In the genomic region with DNA sequence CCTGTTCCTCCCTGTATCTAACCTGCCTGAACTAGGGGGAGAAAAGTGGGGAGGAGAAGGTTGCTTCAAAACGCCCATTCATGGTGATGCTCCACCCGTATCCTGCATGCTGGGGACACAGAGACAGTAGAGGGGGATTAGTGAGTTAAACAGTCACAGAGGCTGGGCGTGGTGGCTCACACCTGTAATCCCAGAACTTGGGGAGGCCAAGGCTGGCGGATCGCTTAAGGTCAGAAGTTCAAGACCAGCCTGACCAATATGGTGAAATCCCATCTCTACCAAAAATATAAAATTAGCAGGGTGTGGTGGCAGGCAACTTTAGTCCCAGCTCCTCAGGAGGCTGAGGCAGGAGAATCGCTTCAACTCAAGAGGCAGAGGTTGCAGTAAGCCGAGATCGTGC, we compare ENCODE assay signal across 23 cellular contexts. TPM values are rescaled to one million over a fixed set of nuclear protein-coding genes. Genes with fewer than 3 reads are reported as not detected.
A peak's percentile ranks its signal among the peaks of the same experiment; 100 is the strongest.
DNase-seq lines count a peak whose midpoint lies in the region; ATAC-seq and TF ChIP-seq lines count a peak whose summit lies in the region.
"Had no signal": no experiment of that assay in that cellular context is flagged by ENCODE, and none has a peak within 500 bp of the region (broad histone marks: within the 10 kb centered on the region; RNA-seq: fewer than 3 reads in every experiment).

No MANE protein-coding gene starts in this region.

- no peak for TF ChIP-seq POLR2A in body of pancreas (IDR thresholded peaks at IDR 0.05)

- no peaks in the 10 kb centered on the region for H3K9me3 ChIP-seq in body of pancreas
- H3K9me3 ChIP-seq in naive thymus-derived CD4-positive, alpha-beta T cell (ENCODE audit: control insufficient read depth in 2 of 3, low read length in 3 of 3), result no peaks in the 10 kb centered on the region
- H3K9me3 ChIP-seq: HAP-1, SJCRH30 had no signal

- H3K36me3 ChIP-seq in body of pancreas (replicated peaks in 1 of 2; ENCODE audit: insufficient read depth in 1 of 2, low read depth in 2 of 2), result no peaks in the 10 kb centered on the region
- H3K36me3 ChIP-seq in naive thymus-derived CD4-positive, alpha-beta T cell (ENCODE audit: control insufficient read depth in 2 of 3, insufficient read depth in 3 of 3, low read length in 3 of 3), result peaks cover 0 to 5% (median 0%) of the 10 kb centered on the region in 3 experiments
- H3K36me3 ChIP-seq: HAP-1, SJCRH30 had no signal

- H3K27ac Mint-ChIP-seq in activated naive CD8-positive, alpha-beta T cell, result no peak overlapping the region
- no peak overlapping the region for H3K27ac Mint-ChIP-seq in activated naive CD8-positive, alpha-beta T cell treated with anti-CD3 and anti-CD28 coated beads for 36 hours
- H3K27ac Mint-ChIP-seq in naive thymus-derived CD4-positive, alpha-beta T cell, result peak overlapping the region in 5 of 9 donors; percentile 11 to 87 (median 59)
- H3K27ac Mint-ChIP-seq in naive thymus-derived CD8-positive, alpha-beta T cell, result peak overlapping the region in 1 of 10 donors; percentile 87

- H3K4me3 Mint-ChIP-seq in activated naive CD8-positive, alpha-beta T cell, result peak overlapping the region; percentile 88
- H3K4me3 Mint-ChIP-seq in activated naive CD8-positive, alpha-beta T cell treated with anti-CD3 and anti-CD28 coated beads for 36 hours, result no peak overlapping the region
- H3K4me3 Mint-ChIP-seq in naive thymus-derived CD4-positive, alpha-beta T cell, result peak overlapping the region in 6 of 10 donors; percentile 43 to 97 (median 88)
- H3K4me3 Mint-ChIP-seq in naive thymus-derived CD8-positive, alpha-beta T cell, result peak overlapping the region in 5 of 10 donors; percentile 87 to 91 (median 89)

- H3K27ac ChIP-seq in body of pancreas, result peak overlapping the region; percentile 95 to 99 (median 97)
- no peak overlapping the region for H3K27ac ChIP-seq in naive thymus-derived CD4-positive, alpha-beta T cell (ENCODE audit: low read depth, low read length)
- H3K27ac ChIP-seq: HL-60, KMS-11, SJCRH30 had no signal

- CTCF ChIA-PET in naive thymus-derived CD4-positive, alpha-beta T cell (lab: Charles Lee), result no interaction called here

- H3K27me3 Mint-ChIP-seq in activated naive CD8-positive, alpha-beta T cell, result no peaks in the 10 kb centered on the region
- H3K27me3 Mint-ChIP-seq in activated naive CD8-positive, alpha-beta T cell treated with anti-CD3 and anti-CD28 coated beads for 36 hours, result peaks cover 4% of the 10 kb centered on the region
- H3K27me3 Mint-ChIP-seq in naive thymus-derived CD4-positive, alpha-beta T cell, result peaks cover 0 to 40% (median 0%) of the 10 kb centered on the region in 5 donors
- peaks cover 0 to 1% (median 0%) of the 10 kb centered on the region in 5 donors for H3K27me3 Mint-ChIP-seq in naive thymus-derived CD8-positive, alpha-beta T cell

- intact Hi-C loops in body of pancreas (cut with DNase I), result no loop called here
- intact Hi-C loops in naive thymus-derived CD4-positive, alpha-beta T cell (cut with micrococcal nuclease), result no loop called here

- TF ChIP-seq CTCF in body of pancreas (IDR thresholded peaks at IDR 0.05) (no peak), omental fat pad (IDR thresholded peaks at IDR 0.05) (no peak)

- no peaks in the 10 kb centered on the region for H3K9me3 Mint-ChIP-seq in activated naive CD8-positive, alpha-beta T cell (ENCODE audit: low read depth)
- no peaks in the 10 kb centered on the region for H3K9me3 Mint-ChIP-seq in activated naive CD8-positive, alpha-beta T cell treated with anti-CD3 and anti-CD28 coated beads for 36 hours
- H3K9me3 Mint-ChIP-seq in naive thymus-derived CD4-positive, alpha-beta T cell, result no peaks in the 10 kb centered on the region
- H3K9me3 Mint-ChIP-seq in naive thymus-derived CD8-positive, alpha-beta T cell, result no peaks in the 10 kb centered on the region

- no peaks in the 10 kb centered on the region for H3K27me3 ChIP-seq in body of pancreas
- H3K27me3 ChIP-seq in naive thymus-derived CD4-positive, alpha-beta T cell (ENCODE audit: control insufficient read depth in 2 of 2, insufficient read depth in 2 of 2, low read length in 2 of 2), result no peaks in the 10 kb centered on the region
- H3K27me3 ChIP-seq: SJCRH30 had no signal

- H3K4me3 ChIP-seq in body of pancreas, result no peak overlapping the region
- no peak overlapping the region for H3K4me3 ChIP-seq in naive thymus-derived CD4-positive, alpha-beta T cell (ENCODE audit: low read length)
- H3K4me3 ChIP-seq: HAP-1, SJCRH30 had no signal

- peaks cover 23% of the 10 kb centered on the region for H3K4me1 ChIP-seq in body of pancreas
- peaks cover 6 to 8% of the 10 kb centered on the region in 2 donors for H3K4me1 ChIP-seq in naive thymus-derived CD4-positive, alpha-beta T cell (ENCODE audit: control insufficient read depth in 2 of 2, insufficient read depth in 2 of 2, low read length in 2 of 2)

- no peak for DNase-seq in activated naive CD8-positive, alpha-beta T cell treated with anti-CD3 and anti-CD28 coated beads for 36 hours
- DNase-seq in body of pancreas, result no peak
- no peak for DNase-seq in naive thymus-derived CD4-positive, alpha-beta T cell
- no peak for DNase-seq in naive thymus-derived CD8-positive, alpha-beta T cell
- DNase-seq in omental fat pad (ENCODE audit: low spot score), result no peak
- DNase-seq: 8988T; C1 segment of cervical spinal cord; DMS53; GF-D8; NCI-H1092 treated with DMSO at 0.1 percent for 48 hours; NCI-H1436 treated with DMSO at 0.1 percent for 48 hours; NCI-H2029 treated with DMSO at 0.1 percent for 48 hours; NCI-H226; NCI-H524; NCI-H774; NK-92 treated with Interleukin-12 subunit alpha and Interleukin-12 subunit beta, amount 100 ng/mL, for 24 hours; SJCRH30 had no signal

- H3K4me1 Mint-ChIP-seq in activated naive CD8-positive, alpha-beta T cell (ENCODE audit: low read depth), result peaks cover 22% of the 10 kb centered on the region
- peaks cover 22% of the 10 kb centered on the region for H3K4me1 Mint-ChIP-seq in activated naive CD8-positive, alpha-beta T cell treated with anti-CD3 and anti-CD28 coated beads for 36 hours
- H3K4me1 Mint-ChIP-seq in naive thymus-derived CD4-positive, alpha-beta T cell, result peaks cover 12 to 28% (median 25%) of the 10 kb centered on the region in 7 donors
- H3K4me1 Mint-ChIP-seq in naive thymus-derived CD8-positive, alpha-beta T cell, result peaks cover 14 to 28% (median 23%) of the 10 kb centered on the region in 4 donors

- H3K36me3 Mint-ChIP-seq in activated naive CD8-positive, alpha-beta T cell, result peaks cover 2% of the 10 kb centered on the region
- peaks cover 5% of the 10 kb centered on the region for H3K36me3 Mint-ChIP-seq in activated naive CD8-positive, alpha-beta T cell treated with anti-CD3 and anti-CD28 coated beads for 36 hours
- peaks cover 0 to 4% (median 0%) of the 10 kb centered on the region in 5 donors for H3K36me3 Mint-ChIP-seq in naive thymus-derived CD4-positive, alpha-beta T cell
- H3K36me3 Mint-ChIP-seq in naive thymus-derived CD8-positive, alpha-beta T cell, result no peaks in the 10 kb centered on the region

- POLR2A ChIA-PET in naive thymus-derived CD4-positive, alpha-beta T cell (lab: Charles Lee), result interaction anchor here (0.6 kb wide), 1 partner anchor 24 kb away, joined by 4 read pairs; no protein-coding TSS in a partner anchor
- POLR2A ChIA-PET in naive thymus-derived CD8-positive, alpha-beta T cell (lab: Charles Lee), result interaction anchor here (1.0 to 4.4 kb wide), 3 partner anchors 8 to 44 kb away, joined by 4 to 22 read pairs (median 6); no protein-coding TSS in a partner anchor

- ATAC-seq in body of pancreas (no peak), HG03565 (IDR thresholded peaks at IDR 0.05; ENCODE audit: unreplicated experiment) (no peak), omental fat pad (ENCODE audit: low FRiP score) (no peak)
- no peak for ATAC-seq in naive thymus-derived CD4-positive, alpha-beta T cell
- ATAC-seq in naive thymus-derived CD8-positive, alpha-beta T cell, result no peak
- ATAC-seq: Panc1 had no signal

- 89 to 93% methylated on average over 8 of the region's 8 CpGs for WGBS in body of pancreas, 2 donors

RNA-seq across cellular contexts. Expression of gene DENND5A, which starts 1.8 kb away (rescaled TPM):
- 10 to 100 TPM; 46.5 to 50.9 TPM for total RNA-seq in activated naive CD8-positive, alpha-beta T cell treated with anti-CD3 and anti-CD28 coated beads for 36 hours
- total RNA-seq in body of pancreas (10 to 100 TPM; 22.1 to 31.3 TPM), omental fat pad (100 to 1,000 TPM; 113 to 163 (median 121) TPM)
- 100 to 1,000 TPM in 4 of 5 experiments, 10 to 100 TPM in 1; 65.0 to 178 (median 108) TPM for total RNA-seq in naive thymus-derived CD4-positive, alpha-beta T cell
- polyA plus RNA-seq in naive thymus-derived CD4-positive, alpha-beta T cell, result 10 to 100 TPM; 33.9 to 60.3 TPM
- 100 to 1,000 TPM; 119 to 122 TPM for total RNA-seq in naive thymus-derived CD8-positive, alpha-beta T cell
- 10 to 100 TPM; 26.4 to 65.3 (median 33.5) TPM for polyA plus RNA-seq in naive thymus-derived CD8-positive, alpha-beta T cell

RNA-seq across cellular contexts. Expression of gene TMEM41B, which starts 47.5 kb away (rescaled TPM):
- 10 to 100 TPM; 20.1 to 20.5 TPM for total RNA-seq in activated naive CD8-positive, alpha-beta T cell treated with anti-CD3 and anti-CD28 coated beads for 36 hours
- total RNA-seq in body of pancreas (10 to 100 TPM; 25.4 to 35.9 TPM), omental fat pad (10 to 100 TPM; 21.6 to 28.1 (median 22.7) TPM)
- total RNA-seq in naive thymus-derived CD4-positive, alpha-beta T cell, result 10 to 100 TPM; 33.9 to 73.7 (median 49.0) TPM
- 10 to 100 TPM; 10.5 to 11.9 TPM for polyA plus RNA-seq in naive thymus-derived CD4-positive, alpha-beta T cell
- 10 to 100 TPM; 78.6 to 84.9 TPM for total RNA-seq in naive thymus-derived CD8-positive, alpha-beta T cell
- polyA plus RNA-seq in naive thymus-derived CD8-positive, alpha-beta T cell, result 10 to 100 TPM in 1 of 3 donors, 1 to 10 TPM in 2; 7.4 to 16.3 (median 7.5) TPM

Comparison
In these comparisons a context has a peak if more than half of its experiments do, and no peak if none do; other contexts are left out.
1. H3K27ac Mint-ChIP-seq: peak in naive thymus-derived CD4-positive, alpha-beta T cell (5 of 9); none in activated naive CD8-positive, alpha-beta T cell (single experiment) and activated naive CD8-positive, alpha-beta T cell treated with anti-CD3 and anti-CD28 coated beads for 36 hours (single experiment).